15 cellular contexts compared by ENCODE assay signal in genomic region chr17:48818361-48818841, GRCh38. TPM values are rescaled to one million over a fixed set of nuclear protein-coding genes. Genes with fewer than 3 reads are reported as not detected.
DNase-seq lines count a peak whose midpoint lies in the region; ATAC-seq and TF ChIP-seq lines count a peak whose summit lies in the region.
"Had no signal": no experiment of that assay in that cellular context is flagged by ENCODE, and none has a peak within 500 bp of the region (broad histone marks: within the 10 kb centered on the region; RNA-seq: fewer than 3 reads in every experiment).

No MANE protein-coding gene starts in this region.

- no peak overlapping the region for H3K4me2 ChIP-seq in SK-N-SH

- H3K4me3 ChIP-seq in SK-N-SH (ENCODE audit: low read depth in 2 of 2, low read length in 1 of 2): no peak overlapping the region

- POLR2A ChIA-PET in SK-N-SH (lab: Yijun Ruan, JAX): no interaction called here

- H3K9me2 ChIP-seq in SK-N-SH: no peaks in the 10 kb centered on the region

- H3K27me3 ChIP-seq in SK-N-SH (ENCODE audit: insufficient read depth): peaks cover 21% of the 10 kb centered on the region; the same call in 1 of the 2 replicates
- H3K27me3 ChIP-seq: testis had no signal

- no peaks in the 10 kb centered on the region for H3K9me3 ChIP-seq in SK-N-SH
- H3K9me3 ChIP-seq: testis had no signal

- no peak for TF ChIP-seq CTCF in SK-N-SH (IDR thresholded peaks at IDR 0.05)
- TF ChIP-seq CTCF in glutamatergic neuron (IDR thresholded peaks at IDR 0.05; ENCODE audit: partially characterized antibody, unreplicated experiment): no peak
- no peak for TF ChIP-seq CTCF in progenitor cell of endocrine pancreas (IDR thresholded peaks at IDR 0.05; ENCODE audit: unreplicated experiment)

- H3K79me2 ChIP-seq in SK-N-SH (ENCODE audit: insufficient read depth): no peaks in the 10 kb centered on the region

- no peak for ATAC-seq in SK-N-SH treated with all-trans-retinoic acid at 6 μM for 48 hours

- no peak overlapping the region for H3K9ac ChIP-seq in SK-N-SH

- H3K36me3 ChIP-seq in SK-N-SH (replicated peaks in 1 of 2; ENCODE audit: control insufficient read depth in 1 of 2, insufficient read depth in 2 of 2, low read length in 1 of 2): no peaks in the 10 kb centered on the region

- H4K20me1 ChIP-seq in SK-N-SH (ENCODE audit: insufficient read depth): no peaks in the 10 kb centered on the region

- H3K36me3 Mint-ChIP-seq in glutamatergic neuron (ENCODE audit: unreplicated experiment): no peaks in the 10 kb centered on the region
- H3K36me3 Mint-ChIP-seq in progenitor cell of endocrine pancreas (ENCODE audit: insufficient read depth): no peaks in the 10 kb centered on the region

- CTCF ChIA-PET in SK-N-SH (lab: Yijun Ruan, JAX): interaction anchor here (0.6 to 26.7 kb wide), 9 partner anchors 12 to 217 kb away, joined by 3 to 1196 read pairs (median 3); no protein-coding TSS in a partner anchor

- H3K4me3 Mint-ChIP-seq in glutamatergic neuron (ENCODE audit: unreplicated experiment) (peak overlapping the region; percentile 83), progenitor cell of endocrine pancreas (ENCODE audit: low read depth) (peak overlapping the region; percentile 44)

- in situ Hi-C loops in G401 (cut with HindIII; ENCODE audit: low sequenced_read_pairs): no loop called here

- H3K27ac ChIP-seq in SK-N-SH (ENCODE audit: low read depth in 2 of 2, low read length in 1 of 2): no peak overlapping the region
- H3K27ac ChIP-seq: testis had no signal

- H2AFZ ChIP-seq in SK-N-SH (ENCODE audit: low read depth): no peak overlapping the region

- peaks cover 0 to 9% of the 10 kb centered on the region in 2 experiments; a peak in 1 of 4 replicates for H3K4me1 ChIP-seq in SK-N-SH (ENCODE audit: control insufficient read depth in 1 of 2, insufficient read depth in 2 of 2, low read depth in 1 of 2, low read length in 1 of 2)
- H3K4me1 ChIP-seq: testis had no signal

- TF ChIP-seq EP300 in SK-N-SH (IDR thresholded peaks at IDR 0.05; ENCODE audit: borderline replicate concordance in 1 of 2, low read depth in 1 of 2, low read length in 1 of 2): no peak

- WGBS in SK-N-SH (ENCODE audit: low lambda C conversion rate): 69% methylated on average over 9 of the region's 9 CpGs

- H3K27ac Mint-ChIP-seq in glutamatergic neuron (ENCODE audit: unreplicated experiment): peak overlapping the region; percentile 98
- peak overlapping the region; percentile 65 for H3K27ac Mint-ChIP-seq in progenitor cell of endocrine pancreas

- no peak for TF ChIP-seq RAD21 in SK-N-SH (IDR thresholded peaks at IDR 0.05; ENCODE audit: low read length)

- H3F3A ChIP-seq in SK-N-SH (replicated peaks; ENCODE audit: insufficient read depth): peaks cover 18% of the 10 kb centered on the region

- H3K9me3 Mint-ChIP-seq in glutamatergic neuron (ENCODE audit: unreplicated experiment) (peaks cover 26% of the 10 kb centered on the region), progenitor cell of endocrine pancreas (ENCODE audit: low read depth) (no peaks in the 10 kb centered on the region)

- H3K4me1 Mint-ChIP-seq in glutamatergic neuron (ENCODE audit: low read depth, unreplicated experiment) (peaks cover 29% of the 10 kb centered on the region), progenitor cell of endocrine pancreas (ENCODE audit: low read depth) (peaks cover 14% of the 10 kb centered on the region)

- DNase-seq in SK-N-SH (peak; percentile 32), NCI-H524 treated with DMSO at 0.1 percent for 48 hours (lab: John Stamatoyannopoulos, UW) (peak; percentile 38), glutamatergic neuron (peak; percentile 94), progenitor cell of endocrine pancreas (ENCODE audit: low spot score, unreplicated experiment) (no peak), putamen (ENCODE audit: low spot score) (no peak), G401 (ENCODE audit: low spot score) (no peak)
- DNase-seq in stimulated activated CD4-positive, alpha-beta T cell treated with anti-CD3 and anti-CD28 coated beads, Interleukin-1b, Interleukin-23, amount 100 ng/mL, for 48 hours: no peak
- DNase-seq: activated CD4-positive, alpha-beta T cell treated with anti-CD3 and anti-CD28 coated beads, Interleukin-2, amount 50 U/mL, for 48 hours; NCI-H1105 treated with DMSO at 0.1 percent for 48 hours; NCI-H526; posterior cingulate gyrus; T-helper 9 cell; testis had no signal

- H3K27me3 Mint-ChIP-seq in glutamatergic neuron (ENCODE audit: unreplicated experiment) (peaks cover 17% of the 10 kb centered on the region), progenitor cell of endocrine pancreas (peaks cover 19% of the 10 kb centered on the region)

TF ChIP-seq in SK-N-SH, 30 proteins besides CTCF, POLR2A, EP300 and RAD21:
- TF ChIP-seq FOXJ3 (CRISPR knock-in tag; IDR thresholded peaks at IDR 0.05) (no peak), GABPA (IDR thresholded peaks at IDR 0.05; ENCODE audit: low read depth) (no peak), REST (IDR thresholded peaks at IDR 0.05; ENCODE audit: low read depth, low read length) (no peak), TCF12 (IDR thresholded peaks at IDR 0.05) (no peak), RXRA (IDR thresholded peaks at IDR 0.05; ENCODE audit: borderline replicate concordance, low read depth) (no peak), NRF1 (IDR thresholded peaks at IDR 0.05; ENCODE audit: low read depth, low read length) (no peak)
TF ChIP-seq in SK-N-SH: peak in this region for 0.

TF ChIP-seq in SK-N-SH treated with all-trans-retinoic acid at 6 μM for 48 hours, 23 proteins besides CTCF, POLR2A, EP300 and RAD21:
- TF ChIP-seq ARNTL (CRISPR knock-in tag; IDR thresholded peaks at IDR 0.05; ENCODE audit: borderline replicate concordance, low read depth) (no peak), ZFP30 (CRISPR knock-in tag; IDR thresholded peaks at IDR 0.05) (no peak), GLIS3 (CRISPR knock-in tag; IDR thresholded peaks at IDR 0.05) (no peak), OSR1 (CRISPR knock-in tag; IDR thresholded peaks at IDR 0.05) (no peak), SNAI2 (CRISPR knock-in tag; IDR thresholded peaks at IDR 0.05) (no peak), ESRRG (CRISPR knock-in tag; IDR thresholded peaks at IDR 0.05) (no peak), POU6F1 (CRISPR knock-in tag; IDR thresholded peaks at IDR 0.05; ENCODE audit: borderline replicate concordance, low read depth) (no peak)

RNA-seq across cellular contexts. Expression of gene TTLL6, which starts 1.4 kb away (rescaled TPM):
- polyA plus RNA-seq in SK-N-SH (2012; rRNA removed): 3.1 and 5.1 TPM in 2 replicates
- 1.1 and 1.3 TPM in 2 replicates for polyA plus RNA-seq in SK-N-SH (2012; cell fraction: cytosol; rRNA removed)
- 14.5 and 21.5 TPM in 2 replicates for polyA plus RNA-seq in SK-N-SH (2012; cell fraction: nucleus; rRNA removed)
- total RNA-seq in glutamatergic neuron (ENCODE audit: unreplicated experiment) (35.4 TPM), progenitor cell of endocrine pancreas (2.9 and 4.0 TPM in 2 replicates)
- total RNA-seq in G401 (2014; rRNA removed; shearing (Covaris generic)): 6.9 and 9.4 TPM in 2 replicates
- total RNA-seq: mesenteric fat pad had no signal

RNA-seq across cellular contexts. Expression of gene CALCOCO2, which starts 12.4 kb away (rescaled TPM):
- polyA plus RNA-seq in SK-N-SH (2012; rRNA removed): 49.9 and 67.7 TPM in 2 replicates
- polyA plus RNA-seq in SK-N-SH (2012; cell fraction: cytosol; rRNA removed): 70.5 and 95.0 TPM in 2 replicates
- polyA plus RNA-seq in SK-N-SH (2012; cell fraction: nucleus; rRNA removed): 47.5 and 95.2 TPM in 2 replicates
- total RNA-seq in glutamatergic neuron (ENCODE audit: unreplicated experiment) (142 TPM), progenitor cell of endocrine pancreas (85.3 and 92.6 TPM in 2 replicates)
- 37.8 and 66.1 TPM in 2 replicates for total RNA-seq in G401 (2014; rRNA removed; shearing (Covaris generic))

Comparison
In these comparisons a context has a peak if more than half of its experiments do, and no peak if none do; other contexts are left out.
1. DNase-seq: peak in SK-N-SH (single experiment), NCI-H524 treated with DMSO at 0.1 percent for 48 hours (single experiment) and glutamatergic neuron (single experiment); none in progenitor cell of endocrine pancreas (single experiment), stimulated activated CD4-positive, alpha-beta T cell treated with anti-CD3 and anti-CD28 coated beads, Interleukin-1b, Interleukin-23, amount 100 ng/mL, for 48 hours (single experiment), putamen (single experiment) and G401 (single experiment).